24 cellular contexts compared by ENCODE assay signal in genomic region chr3:147008458-147008857, GRCh38.
"Had no signal": no experiment of that assay in that cellular context is flagged by ENCODE, and none has a peak within 500 bp of the region (broad histone marks: within the 10 kb centered on the region; RNA-seq: fewer than 3 reads in every experiment).

No MANE protein-coding gene starts in this region.

- ATAC-seq: activated CD4-positive, CD25-positive, alpha-beta regulatory T cell treated with anti-CD3 and anti-CD28 coated beads, Interleukin-2, amount 50 U/mL, for 24 hours; activated CD8-positive, alpha-beta T cell treated with anti-CD3 and anti-CD28 coated beads for 36 hours; activated T-cell treated with anti-CD3 and anti-CD28 coated beads, Interleukin-2, amount 50 U/mL, for 72 hours; Panc1; Right ventricle myocardium inferior; SK-N-SH treated with all-trans-retinoic acid at 6 μM for 48 hours had no signal

- DNase-seq: activated CD4-positive, alpha-beta T cell treated with anti-CD3 and anti-CD28 coated beads for 4 hours; activated CD8-positive, alpha-beta memory T cell treated with anti-CD3 and anti-CD28 coated beads, Interleukin-2, amount 50 U/mL, for 4 hours; activated CD8-positive, alpha-beta T cell treated with anti-CD3 and anti-CD28 coated beads for 36 hours; activated gamma-delta T cell treated with Interleukin-2 at 50 U/mL for 16 hours; activated naive CD4-positive, alpha-beta T cell treated with anti-CD3 and anti-CD28 coated beads, Interleukin-2, amount 10 ng/mL, durations not matched to agents 7 days and 5 days; activated naive CD8-positive, alpha-beta T cell treated with anti-CD3 and anti-CD28 coated beads for 36 hours; activated T-cell treated with anti-CD3 and anti-CD28 coated beads, Interleukin-2, amount 50 U/mL, for 72 hours; NCI-H1092; NCI-H1417; NCI-H2029; NCI-H2107; NCI-H2171 treated with DMSO at 0.1 percent for 48 hours; NCI-H226; NCI-H510A; NCI-H526 treated with DMSO at 0.1 percent for 48 hours; NK-92 treated with Interleukin-12 subunit alpha and Interleukin-12 subunit beta, amount 100 ng/mL, for 24 hours; OCI-M1; RPMI8226; SW 1271 had no signal

- H3K27ac Mint-ChIP-seq: activated CD8-positive, alpha-beta T cell treated with anti-CD3 and anti-CD28 coated beads for 36 hours; activated naive CD4-positive, alpha-beta T cell treated with anti-CD3 and anti-CD28 coated beads, Interleukin-2, amount 10 ng/mL, durations not matched to agents 7 days and 5 days; activated naive CD8-positive, alpha-beta T cell treated with anti-CD3 and anti-CD28 coated beads for 36 hours; activated T-cell treated with anti-CD3 and anti-CD28 coated beads, Interleukin-2, amount 50 U/mL, for 72 hours; activated T-helper 2 cell treated with anti-CD3 and anti-CD28 coated beads, Interferon-gamma antibody, Interleukin-2, Interleukin-4, amounts not matched to agents 10 μg/mL and 5 μg/mL and 100 μg/mL, durations not matched to agents 14 hours and 24 hours and 36 hours had no signal

- H3K4me3 Mint-ChIP-seq: activated CD8-positive, alpha-beta T cell treated with anti-CD3 and anti-CD28 coated beads for 36 hours; activated naive CD4-positive, alpha-beta T cell treated with anti-CD3 and anti-CD28 coated beads, Interleukin-2, amount 10 ng/mL, durations not matched to agents 7 days and 5 days; activated naive CD8-positive, alpha-beta T cell treated with anti-CD3 and anti-CD28 coated beads for 36 hours; activated T-cell treated with anti-CD3 and anti-CD28 coated beads, Interleukin-2, amount 50 U/mL, for 72 hours had no signal

- H3K27me3 Mint-ChIP-seq: activated CD8-positive, alpha-beta T cell treated with anti-CD3 and anti-CD28 coated beads for 36 hours; activated naive CD4-positive, alpha-beta T cell treated with anti-CD3 and anti-CD28 coated beads, Interleukin-2, amount 10 ng/mL, durations not matched to agents 7 days and 5 days; activated naive CD8-positive, alpha-beta T cell treated with anti-CD3 and anti-CD28 coated beads for 36 hours had no signal

- H3K36me3 Mint-ChIP-seq: activated naive CD4-positive, alpha-beta T cell treated with anti-CD3 and anti-CD28 coated beads, Interleukin-2, amount 10 ng/mL, durations not matched to agents 7 days and 5 days; activated naive CD8-positive, alpha-beta T cell treated with anti-CD3 and anti-CD28 coated beads for 36 hours had no signal

- H3K9me3 Mint-ChIP-seq: activated naive CD4-positive, alpha-beta T cell treated with anti-CD3 and anti-CD28 coated beads, Interleukin-2, amount 10 ng/mL, durations not matched to agents 7 days and 5 days; activated T-helper 2 cell treated with anti-CD3 and anti-CD28 coated beads, Interferon-gamma antibody, Interleukin-2, Interleukin-4, amounts not matched to agents 10 μg/mL and 5 μg/mL and 100 μg/mL, durations not matched to agents 14 hours and 24 hours and 36 hours had no signal

- H3K4me1 Mint-ChIP-seq: activated naive CD4-positive, alpha-beta T cell treated with anti-CD3 and anti-CD28 coated beads, Interleukin-2, amount 10 ng/mL, durations not matched to agents 7 days and 5 days; activated naive CD8-positive, alpha-beta T cell treated with anti-CD3 and anti-CD28 coated beads for 36 hours had no signal
